Comparison of ENCODE assay signal across 2 cellular contexts in genomic region chr12:102447426-102447825, GRCh38. TPM values are rescaled to one million over a fixed set of nuclear protein-coding genes. Genes with fewer than 3 reads are reported as not detected.
"Had no signal": no experiment of that assay in that cellular context is flagged by ENCODE, and none has a peak within 500 bp of the region (broad histone marks: within the 10 kb centered on the region; RNA-seq: fewer than 3 reads in every experiment).

No MANE protein-coding gene starts in this region.

RNA-seq across cellular contexts. Expression of gene IGF1, which starts 32.9 kb away (rescaled TPM):
- total RNA-seq: activated naive CD4-positive, alpha-beta T cell treated with anti-CD3 and anti-CD28 coated beads for 36 hours; cardiac muscle cell had no signal
- polyA plus RNA-seq: cardiac muscle cell had no signal
